ENCODE assay signal across 1 cellular context in genomic region chr6:149079911-149080501, GRCh38.
TF ChIP-seq lines count a peak whose summit lies in the region.

No MANE protein-coding gene starts in this region.

TF ChIP-seq in GM23338, 12 proteins besides CTCF, POLR2A, EP300 and RAD21 (continued from another document):
- TF ChIP-seq, protein P1, sequence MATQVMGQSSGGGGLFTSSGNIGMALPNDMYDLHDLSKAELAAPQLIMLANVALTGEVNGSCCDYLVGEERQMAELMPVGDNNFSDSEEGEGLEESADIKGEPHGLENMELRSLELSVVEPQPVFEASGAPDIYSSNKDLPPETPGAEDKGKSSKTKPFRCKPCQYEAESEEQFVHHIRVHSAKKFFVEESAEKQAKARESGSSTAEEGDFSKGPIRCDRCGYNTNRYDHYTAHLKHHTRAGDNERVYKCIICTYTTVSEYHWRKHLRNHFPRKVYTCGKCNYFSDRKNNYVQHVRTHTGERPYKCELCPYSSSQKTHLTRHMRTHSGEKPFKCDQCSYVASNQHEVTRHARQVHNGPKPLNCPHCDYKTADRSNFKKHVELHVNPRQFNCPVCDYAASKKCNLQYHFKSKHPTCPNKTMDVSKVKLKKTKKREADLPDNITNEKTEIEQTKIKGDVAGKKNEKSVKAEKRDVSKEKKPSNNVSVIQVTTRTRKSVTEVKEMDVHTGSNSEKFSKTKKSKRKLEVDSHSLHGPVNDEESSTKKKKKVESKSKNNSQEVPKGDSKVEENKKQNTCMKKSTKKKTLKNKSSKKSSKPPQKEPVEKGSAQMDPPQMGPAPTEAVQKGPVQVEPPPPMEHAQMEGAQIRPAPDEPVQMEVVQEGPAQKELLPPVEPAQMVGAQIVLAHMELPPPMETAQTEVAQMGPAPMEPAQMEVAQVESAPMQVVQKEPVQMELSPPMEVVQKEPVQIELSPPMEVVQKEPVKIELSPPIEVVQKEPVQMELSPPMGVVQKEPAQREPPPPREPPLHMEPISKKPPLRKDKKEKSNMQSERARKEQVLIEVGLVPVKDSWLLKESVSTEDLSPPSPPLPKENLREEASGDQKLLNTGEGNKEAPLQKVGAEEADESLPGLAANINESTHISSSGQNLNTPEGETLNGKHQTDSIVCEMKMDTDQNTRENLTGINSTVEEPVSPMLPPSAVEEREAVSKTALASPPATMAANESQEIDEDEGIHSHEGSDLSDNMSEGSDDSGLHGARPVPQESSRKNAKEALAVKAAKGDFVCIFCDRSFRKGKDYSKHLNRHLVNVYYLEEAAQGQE (IDR thresholded peaks at IDR 0.05; ENCODE audit: unreplicated experiment): no peak
